ENCODE assay signal across 16 cellular contexts in genomic region chr10:99672884-99673283, GRCh38. TPM values are rescaled to one million over a fixed set of nuclear protein-coding genes. Genes with fewer than 3 reads are reported as not detected.
A peak's percentile ranks its signal among the peaks of the same experiment; 100 is the strongest.
DNase-seq lines count a peak whose midpoint lies in the region; ATAC-seq and TF ChIP-seq lines count a peak whose summit lies in the region.
"Had no signal": no experiment of that assay in that cellular context is flagged by ENCODE, and none has a peak within 500 bp of the region (broad histone marks: within the 10 kb centered on the region; RNA-seq: fewer than 3 reads in every experiment).

No MANE protein-coding gene starts in this region.

- H3K9me3 ChIP-seq in mammary epithelial cell (replicated peaks; ENCODE audit: insufficient read depth, low read length), result no peaks in the 10 kb centered on the region
- H3K9me3 ChIP-seq in breast epithelium, result no peaks in the 10 kb centered on the region
- H3K9me3 ChIP-seq in RWPE2 (ENCODE audit: severe bottlenecking), result peaks cover 2% of the 10 kb centered on the region

- BruUV-seq in mammary epithelial cell (replicated peaks; lab: Mats Ljungman, UMichigan), result no TSS peak

- intact Hi-C loops in mammary epithelial cell (cut with micrococcal nuclease) (no loop called here), breast epithelium (cut with DNase I; ENCODE audit: low total_unique reads) (no loop called here)

- ATAC-seq in RWPE2 (ENCODE audit: low read depth) (peak; percentile 63; the same call in 2 of the 3 replicates), esophagus mucosa (peak; percentile 94)
- ATAC-seq in stimulated activated effector memory CD8-positive, alpha-beta T cell treated with anti-CD3 and anti-CD28 coated beads, Interleukin-12 subunit alpha, Interleukin-12 subunit beta, amount 100 ng/mL, for 72 hours, result peak; percentile 68
- ATAC-seq in stimulated activated naive CD8-positive, alpha-beta T cell treated with anti-CD3 and anti-CD28 coated beads, Interleukin-15, Interleukin-2, amounts not matched to agents 100 U/mL and 50 U/mL, for 24 hours, result no peak

- 67% methylated on average over 2 of the region's 2 CpGs for WGBS in mammary epithelial cell (ENCODE audit: low coverage, missing lambda C conversion rate)

- in situ Hi-C loops in mammary epithelial cell (cut with MboI; ENCODE audit: low sequenced_read_pairs in 2 of 2), result no loop called here

- DNase-seq in mammary epithelial cell (peak; percentile 82), breast epithelium (ENCODE audit: low spot score in 2 of 2) (no peak), RWPE2 (ENCODE audit: low spot score) (no peak), DMS79 treated with DMSO at 0.1 percent for 48 hours (lab: John Stamatoyannopoulos, UW) (no peak), putamen (ENCODE audit: low spot score) (no peak)
- no peak for DNase-seq in stimulated activated effector memory CD8-positive, alpha-beta T cell treated with anti-CD3 and anti-CD28 coated beads, Interleukin-12 subunit alpha, Interleukin-12 subunit beta, amount 100 ng/mL, for 72 hours (ENCODE audit: low spot score in 2 of 2)
- DNase-seq in stimulated activated naive CD8-positive, alpha-beta T cell treated with anti-CD3 and anti-CD28 coated beads, Interleukin-15, Interleukin-2, amounts not matched to agents 100 U/mL and 50 U/mL, for 24 hours, result no peak
- DNase-seq: DND-41, GF-D8, GOT3, HFFc6, NCI-H187 treated with DMSO at 0.1 percent for 48 hours, NCI-H2171 treated with DMSO at 0.1 percent for 48 hours, NCI-H510A had no signal

- H3K27ac Mint-ChIP-seq in stimulated activated effector memory CD8-positive, alpha-beta T cell treated with anti-CD3 and anti-CD28 coated beads, Interleukin-12 subunit alpha, Interleukin-12 subunit beta, amount 100 ng/mL, for 72 hours, result no peak overlapping the region
- H3K27ac Mint-ChIP-seq: HFFc6 had no signal

- H3K4me1 ChIP-seq in mammary epithelial cell (ENCODE audit: insufficient read depth, low read length), result peaks cover 20% of the 10 kb centered on the region
- H3K4me1 ChIP-seq in breast epithelium, result no peaks in the 10 kb centered on the region
- peaks cover 3% of the 10 kb centered on the region for H3K4me1 ChIP-seq in RWPE2 (ENCODE audit: insufficient read depth, poor library complexity, severe bottlenecking)

- no peaks in the 10 kb centered on the region for H3K9me3 Mint-ChIP-seq in stimulated activated effector memory CD8-positive, alpha-beta T cell treated with anti-CD3 and anti-CD28 coated beads, Interleukin-12 subunit alpha, Interleukin-12 subunit beta, amount 100 ng/mL, for 72 hours
- H3K9me3 Mint-ChIP-seq: HFFc6 had no signal

- H4K20me1 ChIP-seq in mammary epithelial cell (ENCODE audit: insufficient read depth, low read length), result no peaks in the 10 kb centered on the region

- H3K27ac ChIP-seq in mammary epithelial cell (ENCODE audit: insufficient read depth, low read depth, low read length) (peak overlapping the region; percentile 65), breast epithelium (no peak overlapping the region), RWPE2 (ENCODE audit: poor library complexity, severe bottlenecking) (no peak overlapping the region)
- H3K27ac ChIP-seq: C4-2B had no signal

- H3K4me3 ChIP-seq in mammary epithelial cell (replicated peaks in 1 of 3; ENCODE audit: insufficient read depth in 1 of 3, low read depth in 2 of 3, low read length in 3 of 3) (no peak overlapping the region), breast epithelium (no peak overlapping the region), RWPE2 (ENCODE audit: severe bottlenecking) (no peak overlapping the region)

- TF ChIP-seq CTCF in mammary epithelial cell (conservative IDR thresholded peaks at IDR 0.05 in 1 of 2, IDR thresholded peaks at IDR 0.05 in 1 of 2; ENCODE audit: extremely low read depth in 1 of 2, insufficient read depth in 1 of 2, low read depth in 1 of 2, low read length in 2 of 2) (no peak), breast epithelium (IDR thresholded peaks at IDR 0.05) (no peak), RWPE2 (IDR thresholded peaks at IDR 0.05; ENCODE audit: poor library complexity, severe bottlenecking) (no peak)

- H3K4me3 Mint-ChIP-seq in stimulated activated effector memory CD8-positive, alpha-beta T cell treated with anti-CD3 and anti-CD28 coated beads, Interleukin-12 subunit alpha, Interleukin-12 subunit beta, amount 100 ng/mL, for 72 hours, result no peak overlapping the region
- H3K4me3 Mint-ChIP-seq: HFFc6 had no signal

- TF ChIP-seq POLR2A in breast epithelium (IDR thresholded peaks at IDR 0.05), result no peak

- dilution Hi-C loops in mammary epithelial cell (cut with HindIII; ENCODE audit: low sequenced_read_pairs), result no loop called here

- H3K4me1 Mint-ChIP-seq in stimulated activated effector memory CD8-positive, alpha-beta T cell treated with anti-CD3 and anti-CD28 coated beads, Interleukin-12 subunit alpha, Interleukin-12 subunit beta, amount 100 ng/mL, for 72 hours, result peaks cover 12% of the 10 kb centered on the region

- H3K27me3 ChIP-seq in mammary epithelial cell (ENCODE audit: insufficient read depth, low read length) (no peaks in the 10 kb centered on the region), breast epithelium (no peaks in the 10 kb centered on the region), RWPE2 (ENCODE audit: insufficient read depth, poor library complexity, severe bottlenecking) (no peaks in the 10 kb centered on the region)

- H3K79me2 ChIP-seq in mammary epithelial cell (ENCODE audit: insufficient read depth, low read length), result peaks cover 53% of the 10 kb centered on the region

- H3K36me3 ChIP-seq in mammary epithelial cell (ENCODE audit: insufficient read depth, low read length) (peaks cover 6% of the 10 kb centered on the region), breast epithelium (no peaks in the 10 kb centered on the region), RWPE2 (ENCODE audit: low read depth) (peaks cover 66% of the 10 kb centered on the region)

- CTCF ChIA-PET in mammary epithelial cell (lab: Charles Lee; ENCODE audit: low non-redundant PET), result no interaction called here

- no peak overlapping the region for H3K4me2 ChIP-seq in mammary epithelial cell (ENCODE audit: insufficient read depth, low read depth, low read length)

- no peak overlapping the region for H2AFZ ChIP-seq in mammary epithelial cell (ENCODE audit: low read depth, low read length)

- no peak overlapping the region for H3K9ac ChIP-seq in mammary epithelial cell (ENCODE audit: insufficient read depth, low read length)

- H3K36me3 Mint-ChIP-seq in stimulated activated effector memory CD8-positive, alpha-beta T cell treated with anti-CD3 and anti-CD28 coated beads, Interleukin-12 subunit alpha, Interleukin-12 subunit beta, amount 100 ng/mL, for 72 hours, result peaks cover 24% of the 10 kb centered on the region

RNA-seq across cellular contexts. Expression of gene ENTPD7, which starts 13.6 kb away (rescaled TPM):
- total RNA-seq in mammary epithelial cell (10 to 100 TPM; 23.2 to 47.2 TPM), breast epithelium (10 to 100 TPM in 2 of 3 donors, 1 to 10 TPM in 1; 3.5 to 11.6 (median 10.8) TPM), esophagus mucosa (16.0 TPM)
- polyA plus RNA-seq in mammary epithelial cell, result 18.3 TPM
- 34.5 TPM for polyA minus RNA-seq in mammary epithelial cell

RNA-seq across cellular contexts. Expression of gene SLC25A28, which starts 52.6 kb away (rescaled TPM):
- 10 to 100 TPM; 16.8 to 40.5 TPM for total RNA-seq in mammary epithelial cell
- 31.9 TPM for polyA plus RNA-seq in mammary epithelial cell
- 15.7 TPM for polyA minus RNA-seq in mammary epithelial cell
- total RNA-seq in breast epithelium, result 10 to 100 TPM; 29.1 to 35.1 (median 33.1) TPM
- 35.8 TPM for total RNA-seq in esophagus mucosa

RNA-seq across cellular contexts. Expression of gene COX15, which starts 59.0 kb away (rescaled TPM):
- total RNA-seq in mammary epithelial cell, result 10 to 100 TPM; 26.5 to 29.5 TPM
- 19.0 TPM for polyA plus RNA-seq in mammary epithelial cell
- polyA minus RNA-seq in mammary epithelial cell, result 24.4 TPM
- 10 to 100 TPM; 28.2 to 38.3 (median 32.2) TPM for total RNA-seq in breast epithelium
- total RNA-seq in esophagus mucosa, result 28.5 TPM

RNA-seq across cellular contexts. Expression of gene CUTC, which starts 59.1 kb away (rescaled TPM):
- 10 to 100 TPM in 1 of 2 donors, 1 to 10 TPM in 1; 8.2 to 14.7 TPM for total RNA-seq in mammary epithelial cell
- 16.7 TPM for polyA plus RNA-seq in mammary epithelial cell
- 31.8 TPM for polyA minus RNA-seq in mammary epithelial cell
- total RNA-seq in breast epithelium, result 10 to 100 TPM; 23.4 to 81.0 (median 33.4) TPM
- total RNA-seq in esophagus mucosa, result 14.0 TPM
